8 cellular contexts compared by ENCODE assay signal in genomic region chr12:53005986-53006809, GRCh38. TPM values are rescaled to one million over a fixed set of nuclear protein-coding genes. Genes with fewer than 3 reads are reported as not detected.
DNase-seq lines count a peak whose midpoint lies in the region; ATAC-seq and TF ChIP-seq lines count a peak whose summit lies in the region.

TSS of gene EIF4B (plus strand) at chr12:53006456. CDS start at chr12:53006484, 28 bp downstream.

- no peaks in the 10 kb centered on the region for H3K9me3 ChIP-seq in mucosa of rectum (ENCODE audit: control insufficient read depth in 2 of 2, low read length in 2 of 2)

- in situ Hi-C loops in KBM-7 (cut with MboI; ENCODE audit: low pct_unique_long_range_greater_than_20kb, low sequenced_read_pairs): no loop called here

- H3K9me3 Mint-ChIP-seq in activated T-cell treated with anti-CD3 and anti-CD28 coated beads, Interleukin-2, amount 50 U/mL, for 24 hours: no peaks in the 10 kb centered on the region

- DNase-seq in DMS153 treated with DMSO at 0.1 percent for 48 hours (lab: John Stamatoyannopoulos, UW; ENCODE audit: unreplicated experiment) (peak; percentile 98), KBM-7 (peak; percentile 99), epithelial cell of proximal tubule (ENCODE audit: low read depth) (peak; percentile 79)
- peak; percentile 99 for DNase-seq in activated T-cell treated with anti-CD3 and anti-CD28 coated beads, Interleukin-2, amount 50 U/mL, for 24 hours
- peak; percentile 99 for DNase-seq in stimulated activated CD8-positive, alpha-beta memory T cell treated with anti-CD3 and anti-CD28 coated beads, Interleukin-4, amount 100 ng/mL, for 48 hours

- ATAC-seq in GM21717 (IDR thresholded peaks at IDR 0.05; ENCODE audit: unreplicated experiment): peak; percentile 87

- H3K36me3 ChIP-seq in mucosa of rectum (ENCODE audit: control insufficient read depth in 2 of 2, insufficient read depth in 2 of 2, low read length in 2 of 2): peaks cover 3 to 8% of the 10 kb centered on the region in 2 donors

- H3K9ac ChIP-seq in mucosa of rectum (ENCODE audit: low read depth in 1 of 2, low read length in 2 of 2): peak within 1 kb of the TSS; percentile 75 to 98

- H3K27me3 Mint-ChIP-seq in activated T-cell treated with anti-CD3 and anti-CD28 coated beads, Interleukin-2, amount 50 U/mL, for 24 hours: peaks cover under 1% of the 10 kb centered on the region

- TF ChIP-seq CTCF in epithelial cell of proximal tubule (conservative IDR thresholded peaks at IDR 0.05; ENCODE audit: low read depth, low read length): no peak

- peaks cover 53% of the 10 kb centered on the region for H3K36me3 Mint-ChIP-seq in activated T-cell treated with anti-CD3 and anti-CD28 coated beads, Interleukin-2, amount 50 U/mL, for 24 hours (ENCODE audit: low read depth)

- peak within 1 kb of the TSS; percentile 88 to 92 for H3K27ac ChIP-seq in mucosa of rectum (ENCODE audit: low read depth in 2 of 2, low read length in 2 of 2)

- peak within 1 kb of the TSS; percentile 96 for H3K4me3 Mint-ChIP-seq in activated T-cell treated with anti-CD3 and anti-CD28 coated beads, Interleukin-2, amount 50 U/mL, for 24 hours

- peak within 1 kb of the TSS; percentile 99 for H3K27ac Mint-ChIP-seq in activated T-cell treated with anti-CD3 and anti-CD28 coated beads, Interleukin-2, amount 50 U/mL, for 24 hours

- no peaks in the 10 kb centered on the region for H3K27me3 ChIP-seq in mucosa of rectum (ENCODE audit: control insufficient read depth in 2 of 2, insufficient read depth in 2 of 2, low read length in 2 of 2)

- peaks cover 20 to 21% of the 10 kb centered on the region in 2 donors for H3K4me1 ChIP-seq in mucosa of rectum (ENCODE audit: control insufficient read depth in 2 of 2, insufficient read depth in 2 of 2, low read length in 2 of 2)

- H3K4me1 Mint-ChIP-seq in activated T-cell treated with anti-CD3 and anti-CD28 coated beads, Interleukin-2, amount 50 U/mL, for 24 hours (ENCODE audit: low read depth): peaks cover 46% of the 10 kb centered on the region

- peak within 1 kb of the TSS; percentile 96 for H3K4me3 ChIP-seq in epithelial cell of proximal tubule (ENCODE audit: low read depth, low read length)
- H3K4me3 ChIP-seq in mucosa of rectum (ENCODE audit: low read length in 2 of 2): peak within 1 kb of the TSS; percentile 92 to 98

TF ChIP-seq in PFSK-1, 5 proteins besides CTCF, POLR2A, EP300 and RAD21:
- peak; percentile 65 for TF ChIP-seq POLR2AphosphoS5 (IDR thresholded peaks at IDR 0.05; ENCODE audit: low read depth, low read length)
- peak; percentile 89 for TF ChIP-seq FOXP2 (optimal IDR thresholded peaks at IDR 0.05; ENCODE audit: borderline replicate concordance, extremely low read depth, extremely low read length, insufficient read depth)
- peak; percentile 88; the same call in 1 of the 2 replicates for TF ChIP-seq TAF1 (IDR thresholded peaks at IDR 0.05; ENCODE audit: borderline replicate concordance, insufficient read depth, low read length)
- TF ChIP-seq REST (IDR thresholded peaks at IDR 0.05; ENCODE audit: insufficient read depth in 1 of 2, low read depth in 2 of 2, low read length in 2 of 2): peak in 1 of 2 experiments; percentile 38; a peak in 1 of 4 replicates
- TF ChIP-seq SIN3A (IDR thresholded peaks at IDR 0.05; ENCODE audit: borderline replicate concordance, insufficient read depth, low read length): no peak

RNA-seq across cellular contexts. Expression of gene EIF4B, which starts in this region (rescaled TPM):
- polyA plus RNA-seq in PFSK-1 (2012; ENCODE audit: insufficient read length, low read depth): 250 TPM
- total RNA-seq in epithelial cell of proximal tubule: 371 and 447 TPM in 2 replicates

Comparison
In these comparisons a context has a peak if more than half of its experiments do, and no peak if none do; other contexts are left out.
1. Peak in every context shown above with its lines: DNase-seq, ATAC-seq, H3K4me3 ChIP-seq and H3K27ac ChIP-seq.